In genomic region chr11:93287434-93287833, GRCh38 we compare ENCODE assay signal across 20 cellular contexts. TPM values are rescaled to one million over a fixed set of nuclear protein-coding genes. Genes with fewer than 3 reads are reported as not detected.
A peak's percentile ranks its signal among the peaks of the same experiment; 100 is the strongest.
DNase-seq lines count a peak whose midpoint lies in the region; ATAC-seq, FAIRE-seq and TF ChIP-seq lines count a peak whose summit lies in the region.
"Had no signal": no experiment of that assay in that cellular context is flagged by ENCODE, and none has a peak within 500 bp of the region (broad histone marks: within the 10 kb centered on the region; RNA-seq: fewer than 3 reads in every experiment).

No MANE protein-coding gene starts in this region.

- WGBS in H9 (ENCODE audit: extremely low coverage, insufficient read length, low lambda C conversion rate): no CpG with 5 or more reads among the region's 2 CpGs

- no peak for ATAC-seq in HG02852 (IDR thresholded peaks at IDR 0.05; ENCODE audit: unreplicated experiment)
- ATAC-seq: CD8-positive, alpha-beta T cell had no signal

- no peak overlapping the region for H2BK20ac ChIP-seq in H9 (ENCODE audit: low read depth, low read length, poor library complexity, severe bottlenecking)

- H3K27me3 Mint-ChIP-seq in nephron progenitor cell (ENCODE audit: low read depth, poor library complexity) (peaks cover 5% of the 10 kb centered on the region), H9 (ENCODE audit: low read depth) (no peaks in the 10 kb centered on the region)
- H3K27me3 Mint-ChIP-seq in activated naive CD4-positive, alpha-beta T cell treated with anti-CD3 and anti-CD28 coated beads, Interleukin-2, amount 10 ng/mL, durations not matched to agents 7 days and 5 days: no peaks in the 10 kb centered on the region

- no peak overlapping the region for H2BK5ac ChIP-seq in H9 (ENCODE audit: insufficient read length, low read length)

- no peak overlapping the region for H4K91ac ChIP-seq in H9 (ENCODE audit: insufficient read length, low read depth, low read length)

- H3K4me1 ChIP-seq in H9 (ENCODE audit: insufficient read depth, low read length): no peaks in the 10 kb centered on the region

- no peaks in the 10 kb centered on the region for H4K20me1 ChIP-seq in H9 (ENCODE audit: control insufficient read depth, insufficient read depth, insufficient read length)
- H4K20me1 ChIP-seq: BLaER1 treated with 17β-estradiol and CSF1 and Interleukin-3, amounts not matched to agents 10 nM and 100 nM had no signal

- H3K4me1 Mint-ChIP-seq in nephron progenitor cell (peaks cover 57% of the 10 kb centered on the region), H9 (no peaks in the 10 kb centered on the region)
- H3K4me1 Mint-ChIP-seq in activated naive CD4-positive, alpha-beta T cell treated with anti-CD3 and anti-CD28 coated beads, Interleukin-2, amount 10 ng/mL, durations not matched to agents 7 days and 5 days: no peaks in the 10 kb centered on the region

- H3K4me3 ChIP-seq in bronchial epithelial cell (ENCODE audit: low read depth, low read length): no peak overlapping the region
- H3K4me3 ChIP-seq: BLaER1 treated with 17β-estradiol and CSF1 and Interleukin-3, amounts not matched to agents 10 nM and 100 nM; GM23248; MG63 had no signal

- H3K23me2 ChIP-seq in H9 (ENCODE audit: insufficient read length, low read depth, low read length, poor library complexity, severe bottlenecking): no peaks in the 10 kb centered on the region

- H3K27ac Mint-ChIP-seq in nephron progenitor cell (peak overlapping the region; percentile 44), H9 (no peak overlapping the region)
- H3K27ac Mint-ChIP-seq in activated naive CD4-positive, alpha-beta T cell treated with anti-CD3 and anti-CD28 coated beads, Interleukin-2, amount 10 ng/mL, durations not matched to agents 7 days and 5 days: no peak overlapping the region
- H3K27ac Mint-ChIP-seq: CD8-positive, alpha-beta T cell had no signal

- no peak overlapping the region for H3K18ac ChIP-seq in H9 (ENCODE audit: insufficient read length, low read depth, low read length)

- H3K9me3 ChIP-seq in H9 (ENCODE audit: control insufficient read depth, low read depth, low read length): no peaks in the 10 kb centered on the region
- H3K9me3 ChIP-seq: BLaER1 treated with 17β-estradiol and CSF1 and Interleukin-3, amounts not matched to agents 10 nM and 100 nM; MG63 had no signal

- H3K9me3 Mint-ChIP-seq in nephron progenitor cell (peaks cover 4% of the 10 kb centered on the region), H9 (no peaks in the 10 kb centered on the region)
- H3K9me3 Mint-ChIP-seq in activated naive CD4-positive, alpha-beta T cell treated with anti-CD3 and anti-CD28 coated beads, Interleukin-2, amount 10 ng/mL, durations not matched to agents 7 days and 5 days: no peaks in the 10 kb centered on the region
- H3K9me3 Mint-ChIP-seq: CD8-positive, alpha-beta T cell had no signal

- no peak overlapping the region for H4K5ac ChIP-seq in H9 (ENCODE audit: insufficient read length, low read depth, low read length)

- CTCF ChIA-PET in activated naive CD4-positive, alpha-beta T cell treated with anti-CD3 and anti-CD28 coated beads, Interleukin-2, amount 10 ng/mL, durations not matched to agents 7 days and 5 days (lab: Charles Lee): no interaction called here

- H3K36me3 ChIP-seq in bronchial epithelial cell (ENCODE audit: control insufficient read depth, insufficient read depth, low read length): no peaks in the 10 kb centered on the region
- H3K36me3 ChIP-seq: BLaER1 treated with 17β-estradiol and CSF1 and Interleukin-3, amounts not matched to agents 10 nM and 100 nM; MG63 had no signal

- no peak overlapping the region for H3K23ac ChIP-seq in H9 (ENCODE audit: insufficient read length, low read depth, low read length)

- H3K36me3 Mint-ChIP-seq in nephron progenitor cell (ENCODE audit: low read depth): peaks cover 5% of the 10 kb centered on the region
- H3K36me3 Mint-ChIP-seq in activated naive CD4-positive, alpha-beta T cell treated with anti-CD3 and anti-CD28 coated beads, Interleukin-2, amount 10 ng/mL, durations not matched to agents 7 days and 5 days: no peaks in the 10 kb centered on the region
- no peaks in the 10 kb centered on the region for H3K36me3 Mint-ChIP-seq in H9 (ENCODE audit: insufficient read depth in 1 of 3, low read depth in 3 of 3)
- H3K36me3 Mint-ChIP-seq: CD8-positive, alpha-beta T cell had no signal

- H4K8ac ChIP-seq in H9 (replicated peaks; ENCODE audit: insufficient read length, low read depth, low read length): no peak overlapping the region

- H2BK120ac ChIP-seq in H9 (ENCODE audit: low read depth, low read length, poor library complexity, severe bottlenecking): no peak overlapping the region

- H2BK12ac ChIP-seq in H9 (ENCODE audit: insufficient read length, low read depth, low read length): no peak overlapping the region

- DNase-seq in NCI-H774 (lab: John Stamatoyannopoulos, UW) (peak; percentile 68), bronchial epithelial cell (ENCODE audit: low read depth) (peak; percentile 19), nephron progenitor cell (no peak), H9 (no peak)
- no peak for DNase-seq in activated naive CD4-positive, alpha-beta T cell treated with anti-CD3 and anti-CD28 coated beads, Interleukin-2, amount 10 ng/mL, durations not matched to agents 7 days and 5 days
- DNase-seq: CD8-positive, alpha-beta T cell; DND-41; GM23248; HCEC 1CT; Kasumi-1; MG63; NCI-H1092; NCI-H1436 treated with DMSO at 0.1 percent for 48 hours; NCI-H2029; SW 1271 had no signal

- no peak overlapping the region for H3K56ac ChIP-seq in H9 (ENCODE audit: insufficient read length, low read depth, low read length)

- H3K4me2 ChIP-seq in H9 (ENCODE audit: insufficient read depth, insufficient read length, low read length): no peak overlapping the region
- H3K4me2 ChIP-seq: BLaER1 treated with 17β-estradiol and CSF1 and Interleukin-3, amounts not matched to agents 10 nM and 100 nM had no signal

- H3K27ac ChIP-seq in H9 (ENCODE audit: insufficient read length, low read depth, low read length): no peak overlapping the region
- H3K27ac ChIP-seq: BLaER1 treated with 17β-estradiol and CSF1 and Interleukin-3, amounts not matched to agents 10 nM and 100 nM; GM23248 had no signal

- H3K4me3 Mint-ChIP-seq in nephron progenitor cell: no peak overlapping the region
- H3K4me3 Mint-ChIP-seq in activated naive CD4-positive, alpha-beta T cell treated with anti-CD3 and anti-CD28 coated beads, Interleukin-2, amount 10 ng/mL, durations not matched to agents 7 days and 5 days: no peak overlapping the region
- no peak overlapping the region for H3K4me3 Mint-ChIP-seq in H9
- H3K4me3 Mint-ChIP-seq: CD8-positive, alpha-beta T cell had no signal

- TF ChIP-seq CTCF in GM12873 (IDR thresholded peaks at IDR 0.05; ENCODE audit: insufficient read depth, low read depth, low read length, missing control alignments) (peak; percentile 1), bronchial epithelial cell (IDR thresholded peaks at IDR 0.05; ENCODE audit: insufficient read depth, low read length, severe bottlenecking) (no peak), nephron progenitor cell (IDR thresholded peaks at IDR 0.05) (no peak), H9 (conservative IDR thresholded peaks at IDR 0.05) (no peak)

- no peak overlapping the region for H2AFZ ChIP-seq in H9 (ENCODE audit: low read length)
- H2AFZ ChIP-seq: GM23248 had no signal

- no peaks in the 10 kb centered on the region for H3K79me2 ChIP-seq in H9 (ENCODE audit: insufficient read depth, low read length)

- no peak overlapping the region for H3T11ph ChIP-seq in H9 (ENCODE audit: low read length)

- H3K27me3 ChIP-seq in bronchial epithelial cell (ENCODE audit: control insufficient read depth, insufficient read depth, low read length) (no peaks in the 10 kb centered on the region), H9 (ENCODE audit: insufficient read depth, low read length) (no peaks in the 10 kb centered on the region)
- H3K27me3 ChIP-seq: BLaER1 treated with 17β-estradiol and CSF1 and Interleukin-3, amounts not matched to agents 10 nM and 100 nM; MG63 had no signal

- no peak overlapping the region for H3K9ac ChIP-seq in H9 (ENCODE audit: extremely low read depth, insufficient read length, low read length)
- H3K9ac ChIP-seq: BLaER1 treated with 17β-estradiol and CSF1 and Interleukin-3, amounts not matched to agents 10 nM and 100 nM; GM23248 had no signal

- H2AK5ac ChIP-seq in H9 (ENCODE audit: insufficient read length, low read length): no peak overlapping the region

- no peak for FAIRE-seq in bronchial epithelial cell (lab: Jason Lieb, UNC)

- H3K79me1 ChIP-seq in H9 (ENCODE audit: insufficient read depth, low read depth, low read length, poor library complexity, severe bottlenecking): no peaks in the 10 kb centered on the region

- no peak overlapping the region for H2BK15ac ChIP-seq in H9 (ENCODE audit: low read depth, low read length)

- H3K14ac ChIP-seq in H9 (ENCODE audit: insufficient read depth, low read length): no peak overlapping the region

- no peak overlapping the region for H3K4ac ChIP-seq in H9 (ENCODE audit: low read depth, low read length)

RNA-seq across cellular contexts. Expression of gene DEUP1, which starts 43.1 kb away (rescaled TPM):
- total RNA-seq in bronchial epithelial cell (under 0.01 TPM in 1 of 2 replicates, not detected in the other), H9 (2021) (0.22 TPM in 1 of 2 replicates, not detected in the other)
- total RNA-seq: CD8-positive, alpha-beta T cell; G401; GM23248; NCI-H460 had no signal

Comparison
In these comparisons a context has a peak if more than half of its experiments do, and no peak if none do; other contexts are left out.
1. DNase-seq: peak in NCI-H774 (single experiment) and bronchial epithelial cell (single experiment); none in nephron progenitor cell (single experiment), activated naive CD4-positive, alpha-beta T cell treated with anti-CD3 and anti-CD28 coated beads, Interleukin-2, amount 10 ng/mL, durations not matched to agents 7 days and 5 days (single experiment) and H9 (single experiment).